In genomic region chr12:71746983-71747611, GRCh38 we compare ENCODE assay signal across 8 cellular contexts. TPM values are rescaled to one million over a fixed set of nuclear protein-coding genes. Genes with fewer than 3 reads are reported as not detected.
DNase-seq lines count a peak whose midpoint lies in the region; ATAC-seq, FAIRE-seq and TF ChIP-seq lines count a peak whose summit lies in the region.

No MANE protein-coding gene starts in this region.

- no peaks in the 10 kb centered on the region for H3K79me2 ChIP-seq in endothelial cell of umbilical vein (ENCODE audit: control insufficient read depth, insufficient read depth, low read length)

- no peaks in the 10 kb centered on the region for H3K4me1 ChIP-seq in endothelial cell of umbilical vein (ENCODE audit: control insufficient read depth, extremely low read depth, insufficient read depth, low read length)
- H3K4me1 ChIP-seq in thyroid gland = no peaks in the 10 kb centered on the region

- H3K4me3 ChIP-seq in endothelial cell of umbilical vein (replicated peaks in 1 of 3; ENCODE audit: insufficient read depth in 1 of 3, low read depth in 1 of 3, low read length in 3 of 3) = no peak overlapping the region
- H3K4me3 ChIP-seq in thyroid gland (replicated peaks in 1 of 3) = no peak overlapping the region

- H3K27ac ChIP-seq in endothelial cell of umbilical vein (ENCODE audit: insufficient read depth, low read depth, low read length) = no peak overlapping the region
- H3K27ac ChIP-seq in thyroid gland = no peak overlapping the region

- no TSS peak for BruUV-seq in endothelial cell of umbilical vein (replicated peaks; lab: Mats Ljungman, UMichigan)

- dilution Hi-C loops in endothelial cell of umbilical vein (cut with MboI; ENCODE audit: extremely low pct_ligation_motif_present, low sequenced_read_pairs) = no loop called here

- no peak overlapping the region for H2AFZ ChIP-seq in endothelial cell of umbilical vein (ENCODE audit: low read depth, low read length)

- CTCF ChIA-PET in endothelial cell of umbilical vein (lab: Charles Lee) = interaction anchor here (0.6 to 6.8 kb wide), 55 partner anchors 8 to 1018 kb away, joined by 3 to 189 read pairs (median 5); partner anchors contain the start of genes THAP2, TMEM19 and ZFC3H1

- H3K27me3 ChIP-seq in endothelial cell of umbilical vein (ENCODE audit: control insufficient read depth in 2 of 2, insufficient read depth in 2 of 2, low read length in 2 of 2) (peaks cover 15 to 36% of the 10 kb centered on the region in 2 experiments), thyroid gland (no peaks in the 10 kb centered on the region)

- H3K9me1 ChIP-seq in endothelial cell of umbilical vein (replicated peaks; ENCODE audit: control insufficient read depth, extremely low read depth, insufficient read depth, low read length) = no peaks in the 10 kb centered on the region

- ATAC-seq in GM19452 (IDR thresholded peaks at IDR 0.05; ENCODE audit: unreplicated experiment) (peak; percentile 87), HG03439 (IDR thresholded peaks at IDR 0.05; ENCODE audit: unreplicated experiment) (peak; percentile 89)

- 32 to 36% methylated on average over 4 of the region's 4 CpGs for WGBS in thyroid gland, 2 donors

- peak; percentile 90 for FAIRE-seq in endothelial cell of umbilical vein (lab: Jason Lieb, UNC)

- peak; percentile 45 to 62 for TF ChIP-seq CTCF in endothelial cell of umbilical vein (IDR thresholded peaks at IDR 0.05; ENCODE audit: extremely low read depth in 1 of 2, insufficient read depth in 1 of 2, low read depth in 1 of 2, low read length in 2 of 2)
- peak in 5 of 6 experiments; percentile 34 to 86 (median 78) for TF ChIP-seq CTCF in thyroid gland (IDR thresholded peaks at IDR 0.05)

- H3K4me2 ChIP-seq in endothelial cell of umbilical vein (ENCODE audit: insufficient read depth, low read length) = no peak overlapping the region

- H3K36me3 ChIP-seq in endothelial cell of umbilical vein (ENCODE audit: control insufficient read depth in 2 of 2, extremely low read depth in 1 of 2, insufficient read depth in 2 of 2, low read length in 2 of 2) (no peaks in the 10 kb centered on the region), thyroid gland (no peaks in the 10 kb centered on the region)

- TF ChIP-seq POLR2A in endothelial cell of umbilical vein (IDR thresholded peaks at IDR 0.05; ENCODE audit: low read depth, low read length) (no peak), thyroid gland (IDR thresholded peaks at IDR 0.05) (no peak)

- POLR2A ChIA-PET in endothelial cell of umbilical vein (lab: Charles Lee) = interaction anchor here (0.7 kb wide), 1 partner anchor 9 kb away, joined by 3 read pairs; no protein-coding TSS in a partner anchor

- H3K9ac ChIP-seq in endothelial cell of umbilical vein (replicated peaks; ENCODE audit: extremely low read depth, insufficient read depth, low read length) = no peak overlapping the region

- intact Hi-C loops in endothelial cell of umbilical vein (cut with micrococcal nuclease) (loop anchor here (1.0 to 2.0 kb wide), 5 partner anchors 60 to 530 kb away; partner anchors contain the start of genes TMEM19 and ZFC3H1), thyroid gland (cut with DNase I) (no loop called here)

- H3K9me3 ChIP-seq in endothelial cell of umbilical vein (replicated peaks; ENCODE audit: control insufficient read depth, insufficient read depth, low read length) (no peaks in the 10 kb centered on the region), thyroid gland (no peaks in the 10 kb centered on the region)

- no peaks in the 10 kb centered on the region for H4K20me1 ChIP-seq in endothelial cell of umbilical vein (replicated peaks; ENCODE audit: control insufficient read depth, extremely low read depth, insufficient read depth, low read length)

- DNase-seq in DMS114 treated with DMSO at 0.1 percent for 48 hours (lab: John Stamatoyannopoulos, UW; ENCODE audit: unreplicated experiment) (peak; percentile 63), NCI-H69 (lab: John Stamatoyannopoulos, UW) (peak; percentile 61), endothelial cell of umbilical vein (ENCODE audit: low read depth, low spot score) (peak; percentile 66), myocyte (ENCODE audit: low read depth) (peak; percentile 70), thyroid gland (peak; percentile 16 to 29)
- DNase-seq in activated CD4-positive, alpha-beta T cell treated with anti-CD3 and anti-CD28 coated beads, Interleukin-2, amount 50 U/mL, for 48 hours = peak; percentile 21 to 41

TF ChIP-seq in endothelial cell of umbilical vein, 7 proteins besides CTCF, POLR2A, EP300 and RAD21:
- TF ChIP-seq GATA2 (IDR thresholded peaks at IDR 0.05; ENCODE audit: insufficient read depth, insufficient read length, low read depth, low read length) (no peak), FOS (IDR thresholded peaks at IDR 0.05; ENCODE audit: borderline replicate concordance, insufficient read depth, low read length) (no peak), JUN (IDR thresholded peaks at IDR 0.05; ENCODE audit: borderline replicate concordance, insufficient read depth, insufficient read length, low read depth) (no peak), MYC (IDR thresholded peaks at IDR 0.05; ENCODE audit: low read depth, low read length) (no peak), EZH2 (IDR thresholded peaks at IDR 0.05; ENCODE audit: borderline replicate concordance, low read depth, low read length, severe bottlenecking) (no peak)
TF ChIP-seq in endothelial cell of umbilical vein: peak in this region for 0.

RNA-seq across cellular contexts. Expression of gene RAB21, which starts 7.6 kb away (rescaled TPM):
- total RNA-seq in endothelial cell of umbilical vein (44.8 and 49.6 TPM in 2 replicates), myocyte (39.1 and 39.9 TPM in 2 replicates), thyroid gland (10 to 100 TPM; 16.0 to 55.1 (median 28.1) TPM)
- 1.8 and 1.9 TPM in 2 replicates for polyA plus RNA-seq in endothelial cell of umbilical vein
- polyA plus RNA-seq in endothelial cell of umbilical vein (2011; cell fraction: cytosol; rRNA removed) = 6.9 and 7.2 TPM in 2 replicates
- 7.2 and 11.4 TPM in 2 replicates for polyA plus RNA-seq in endothelial cell of umbilical vein (2011; cell fraction: nucleus; rRNA removed)
- polyA plus RNA-seq in endothelial cell of umbilical vein (2012) = 36.1 and 51.2 TPM in 2 replicates
- polyA minus RNA-seq in endothelial cell of umbilical vein = 6.6 and 8.5 TPM in 2 replicates
- 8.6 TPM for polyA minus RNA-seq in endothelial cell of umbilical vein (2011; cell fraction: cytosol; rRNA and poly(A)+ RNA removed)
- 6.9 and 11.2 TPM in 2 replicates for polyA minus RNA-seq in endothelial cell of umbilical vein (2011; cell fraction: nucleus; rRNA and poly(A)+ RNA removed)
- 43.7 TPM for polyA plus RNA-seq in myocyte (2012)
